8 cellular contexts compared by ENCODE assay signal in genomic region chr9:79623799-79624721, GRCh38. TPM values are rescaled to one million over a fixed set of nuclear protein-coding genes. Genes with fewer than 3 reads are reported as not detected.
DNase-seq lines count a peak whose midpoint lies in the region; ATAC-seq and TF ChIP-seq lines count a peak whose summit lies in the region.

No MANE protein-coding gene starts in this region.

- H3K4me3 ChIP-seq in NB4 (ENCODE audit: low read depth, low read length) = no peak overlapping the region

- H3K4me3 Mint-ChIP-seq in activated CD4-positive, alpha-beta T cell treated with anti-CD3 and anti-CD28 coated beads for 36 hours = peak overlapping the region; percentile 0
- H3K4me3 Mint-ChIP-seq in activated T-helper 1 cell treated with anti-CD3 and anti-CD28 coated beads, Interleukin-12 subunit alpha, Interleukin-12 subunit beta, Interleukin-2, Interleukin-4 antibody, amounts not matched to agents 30 ng/mL and 10 ng/mL and 1 ng/mL, durations not matched to agents 14 hours and 24 hours and 36 hours = peak overlapping the region; percentile 62
- peak overlapping the region; percentile 82 for H3K4me3 Mint-ChIP-seq in stimulated activated naive CD8-positive, alpha-beta T cell treated with anti-CD3 and anti-CD28 coated beads, Interleukin-15, Interleukin-2, amounts not matched to agents 100 ng/mL and 50 ng/mL, for 24 hours

- peak; percentile 88 for ATAC-seq in activated CD4-positive, alpha-beta T cell treated with anti-CD3 and anti-CD28 coated beads for 36 hours
- ATAC-seq in HG02623 (IDR thresholded peaks at IDR 0.05; ENCODE audit: unreplicated experiment) (peak; percentile 94), left lobe of liver (peak; percentile 73)

- TF ChIP-seq POLR2A in NB4 (IDR thresholded peaks at IDR 0.05; ENCODE audit: extremely low read depth, insufficient read length) = no peak

- H3K9me3 Mint-ChIP-seq in activated CD4-positive, alpha-beta T cell treated with anti-CD3 and anti-CD28 coated beads for 36 hours (ENCODE audit: low read depth) = no peaks in the 10 kb centered on the region
- H3K9me3 Mint-ChIP-seq in activated T-helper 1 cell treated with anti-CD3 and anti-CD28 coated beads, Interleukin-12 subunit alpha, Interleukin-12 subunit beta, Interleukin-2, Interleukin-4 antibody, amounts not matched to agents 30 ng/mL and 10 ng/mL and 1 ng/mL, durations not matched to agents 14 hours and 24 hours and 36 hours = no peaks in the 10 kb centered on the region
- H3K9me3 Mint-ChIP-seq in stimulated activated naive CD8-positive, alpha-beta T cell treated with anti-CD3 and anti-CD28 coated beads, Interleukin-15, Interleukin-2, amounts not matched to agents 100 ng/mL and 50 ng/mL, for 24 hours = peaks cover 6% of the 10 kb centered on the region

- no peaks in the 10 kb centered on the region for H3K27me3 Mint-ChIP-seq in activated CD4-positive, alpha-beta T cell treated with anti-CD3 and anti-CD28 coated beads for 36 hours
- H3K27me3 Mint-ChIP-seq in activated T-helper 1 cell treated with anti-CD3 and anti-CD28 coated beads, Interleukin-12 subunit alpha, Interleukin-12 subunit beta, Interleukin-2, Interleukin-4 antibody, amounts not matched to agents 30 ng/mL and 10 ng/mL and 1 ng/mL, durations not matched to agents 14 hours and 24 hours and 36 hours (ENCODE audit: insufficient read depth) = no peaks in the 10 kb centered on the region
- no peaks in the 10 kb centered on the region for H3K27me3 Mint-ChIP-seq in stimulated activated naive CD8-positive, alpha-beta T cell treated with anti-CD3 and anti-CD28 coated beads, Interleukin-15, Interleukin-2, amounts not matched to agents 100 ng/mL and 50 ng/mL, for 24 hours

- H3K4me1 Mint-ChIP-seq in activated CD4-positive, alpha-beta T cell treated with anti-CD3 and anti-CD28 coated beads for 36 hours = peaks cover 34% of the 10 kb centered on the region
- peaks cover 31% of the 10 kb centered on the region for H3K4me1 Mint-ChIP-seq in activated T-helper 1 cell treated with anti-CD3 and anti-CD28 coated beads, Interleukin-12 subunit alpha, Interleukin-12 subunit beta, Interleukin-2, Interleukin-4 antibody, amounts not matched to agents 30 ng/mL and 10 ng/mL and 1 ng/mL, durations not matched to agents 14 hours and 24 hours and 36 hours (ENCODE audit: low read depth)
- peaks cover 66% of the 10 kb centered on the region for H3K4me1 Mint-ChIP-seq in stimulated activated naive CD8-positive, alpha-beta T cell treated with anti-CD3 and anti-CD28 coated beads, Interleukin-15, Interleukin-2, amounts not matched to agents 100 ng/mL and 50 ng/mL, for 24 hours (ENCODE audit: low read depth)

- CTCF ChIA-PET in activated CD4-positive, alpha-beta T cell treated with anti-CD3 and anti-CD28 coated beads for 36 hours (lab: Charles Lee) = interaction anchor here (0.6 to 1.1 kb wide), 3 partner anchors 12 to 350 kb away, joined by 3 to 9 read pairs (median 3); no protein-coding TSS in a partner anchor

- POLR2A ChIA-PET in activated CD4-positive, alpha-beta T cell treated with anti-CD3 and anti-CD28 coated beads for 36 hours (lab: Charles Lee) = interaction anchor here (0.9 to 1.4 kb wide), 2 partner anchors 50 to 53 kb away, joined by 5 to 7 read pairs; partner anchors contain the start of gene TLE4

- intact Hi-C loops in activated CD4-positive, alpha-beta T cell treated with anti-CD3 and anti-CD28 coated beads for 36 hours (cut with DNase I, micrococcal nuclease) = loop anchor here (1.0 to 5.0 kb wide), 2 partner anchors 53 to 188 kb away; partner anchors contain the start of gene TLE4 (in 2 of the 2)
- intact Hi-C loops in activated T-helper 1 cell treated with anti-CD3 and anti-CD28 coated beads, Interleukin-12 subunit alpha, Interleukin-12 subunit beta, Interleukin-2, Interleukin-4 antibody, amounts not matched to agents 30 ng/mL and 10 ng/mL and 1 ng/mL, durations not matched to agents 14 hours and 24 hours and 36 hours (cut with micrococcal nuclease) = loop anchor here (1.0 to 2.0 kb wide), 4 partner anchors 7 to 193 kb away; partner anchors contain the start of gene TLE4

- DNase-seq in activated CD4-positive, alpha-beta T cell treated with anti-CD3 and anti-CD28 coated beads for 36 hours = peak; percentile 41
- DNase-seq in activated CD4-positive, alpha-beta T cell treated with anti-CD3 and anti-CD28 coated beads, Interleukin-2, amount 50 U/mL, for 1 hour = no peak
- peak; percentile 93 for DNase-seq in NB4 (ENCODE audit: low read depth)
- DNase-seq in activated T-helper 1 cell treated with anti-CD3 and anti-CD28 coated beads, Interleukin-12 subunit alpha, Interleukin-12 subunit beta, Interleukin-2, Interleukin-4 antibody, amounts not matched to agents 30 ng/mL and 10 ng/mL and 1 ng/mL, durations not matched to agents 14 hours and 24 hours and 36 hours (ENCODE audit: low spot score) = peak; percentile 4
- DNase-seq in left lobe of liver (ENCODE audit: low spot score) = no peak
- DNase-seq in LoVo (ENCODE audit: low spot score) = no peak

- H3K36me3 Mint-ChIP-seq in activated CD4-positive, alpha-beta T cell treated with anti-CD3 and anti-CD28 coated beads for 36 hours (ENCODE audit: low read depth) = peaks cover 8% of the 10 kb centered on the region
- H3K36me3 Mint-ChIP-seq in activated T-helper 1 cell treated with anti-CD3 and anti-CD28 coated beads, Interleukin-12 subunit alpha, Interleukin-12 subunit beta, Interleukin-2, Interleukin-4 antibody, amounts not matched to agents 30 ng/mL and 10 ng/mL and 1 ng/mL, durations not matched to agents 14 hours and 24 hours and 36 hours (ENCODE audit: low read depth) = peaks cover 15% of the 10 kb centered on the region
- H3K36me3 Mint-ChIP-seq in stimulated activated naive CD8-positive, alpha-beta T cell treated with anti-CD3 and anti-CD28 coated beads, Interleukin-15, Interleukin-2, amounts not matched to agents 100 ng/mL and 50 ng/mL, for 24 hours (ENCODE audit: low read depth) = peaks cover 28% of the 10 kb centered on the region

- peak overlapping the region; percentile 84 for H3K27ac Mint-ChIP-seq in activated CD4-positive, alpha-beta T cell treated with anti-CD3 and anti-CD28 coated beads for 36 hours
- peak overlapping the region; percentile 78 for H3K27ac Mint-ChIP-seq in activated T-helper 1 cell treated with anti-CD3 and anti-CD28 coated beads, Interleukin-12 subunit alpha, Interleukin-12 subunit beta, Interleukin-2, Interleukin-4 antibody, amounts not matched to agents 30 ng/mL and 10 ng/mL and 1 ng/mL, durations not matched to agents 14 hours and 24 hours and 36 hours
- H3K27ac Mint-ChIP-seq in stimulated activated naive CD8-positive, alpha-beta T cell treated with anti-CD3 and anti-CD28 coated beads, Interleukin-15, Interleukin-2, amounts not matched to agents 100 ng/mL and 50 ng/mL, for 24 hours = peak overlapping the region; percentile 96

- no peak for TF ChIP-seq CTCF in NB4 (IDR thresholded peaks at IDR 0.05; ENCODE audit: low read depth, low read length)

RNA-seq across cellular contexts. Expression of gene TLE4, which starts 52.3 kb away (rescaled TPM):
- 10 to 100 TPM; 11.8 to 15.5 TPM for total RNA-seq in activated CD4-positive, alpha-beta T cell treated with anti-CD3 and anti-CD28 coated beads for 36 hours
- 25.1 and 25.4 TPM in 2 replicates for total RNA-seq in activated T-helper 1 cell treated with anti-CD3 and anti-CD28 coated beads, Interleukin-12 subunit alpha, Interleukin-12 subunit beta, Interleukin-2, Interleukin-4 antibody, amounts not matched to agents 30 ng/mL and 10 ng/mL and 1 ng/mL, durations not matched to agents 14 hours and 24 hours and 36 hours
- total RNA-seq in left lobe of liver = 3.4 TPM

Comparison
In these comparisons a context has a peak if more than half of its experiments do, and no peak if none do; other contexts are left out.
1. DNase-seq: peak in activated CD4-positive, alpha-beta T cell treated with anti-CD3 and anti-CD28 coated beads for 36 hours (single experiment), NB4 (single experiment) and activated T-helper 1 cell treated with anti-CD3 and anti-CD28 coated beads, Interleukin-12 subunit alpha, Interleukin-12 subunit beta, Interleukin-2, Interleukin-4 antibody, amounts not matched to agents 30 ng/mL and 10 ng/mL and 1 ng/mL, durations not matched to agents 14 hours and 24 hours and 36 hours (single experiment); none in activated CD4-positive, alpha-beta T cell treated with anti-CD3 and anti-CD28 coated beads, Interleukin-2, amount 50 U/mL, for 1 hour (single experiment), left lobe of liver (single experiment) and LoVo (single experiment).
2. H3K4me3 Mint-ChIP-seq: peak in every context shown above with its lines; median percentile 82 in stimulated activated naive CD8-positive, alpha-beta T cell treated with anti-CD3 and anti-CD28 coated beads, Interleukin-15, Interleukin-2, amounts not matched to agents 100 ng/mL and 50 ng/mL, for 24 hours; 62 in activated T-helper 1 cell treated with anti-CD3 and anti-CD28 coated beads, Interleukin-12 subunit alpha, Interleukin-12 subunit beta, Interleukin-2, Interleukin-4 antibody, amounts not matched to agents 30 ng/mL and 10 ng/mL and 1 ng/mL, durations not matched to agents 14 hours and 24 hours and 36 hours; 0 in activated CD4-positive, alpha-beta T cell treated with anti-CD3 and anti-CD28 coated beads for 36 hours.
3. Peak in every context shown above with its lines, with median percentiles within 50 percentile points of each other: ATAC-seq and H3K27ac Mint-ChIP-seq.